ENCODE assay signal across 8 cellular contexts in genomic region chrX:103918584-103919335, GRCh38. TPM values are rescaled to one million over a fixed set of nuclear protein-coding genes. Genes with fewer than 3 reads are reported as not detected.
A peak's percentile ranks its signal among the peaks of the same experiment; 100 is the strongest.
DNase-seq lines count a peak whose midpoint lies in the region; ATAC-seq and TF ChIP-seq lines count a peak whose summit lies in the region.

No MANE protein-coding gene starts in this region.

- DNase-seq in BJ (ENCODE audit: low read depth) (no peak), NCI-H226 (peak; percentile 36), ecto neural progenitor cell (ENCODE audit: low spot score) (peak; percentile 91), lung microvascular endothelial cell (ENCODE audit: low read depth in 2 of 2) (peak; percentile 58 to 67)
- DNase-seq in activated CD4-positive, alpha-beta T cell treated with anti-CD3 and anti-CD28 coated beads, Interleukin-2, amount 50 U/mL, for 1 hour = peak; percentile 40
- peak; percentile 24 to 48 (median 35) for DNase-seq in stimulated activated CD4-positive, alpha-beta T cell treated with anti-CD3 and anti-CD28 coated beads, TNF-alpha, amount 100 ng/mL, for 48 hours (ENCODE audit: low read depth in 3 of 3)

- POLR2A ChIA-PET in BJ (lab: Charles Lee) = no interaction called here

- H3K27me3 ChIP-seq in BJ (ENCODE audit: control insufficient read depth, insufficient read depth, low read length) = no peaks in the 10 kb centered on the region

- H3K36me3 ChIP-seq in BJ (ENCODE audit: control insufficient read depth, insufficient read depth, low read length) = no peaks in the 10 kb centered on the region

- TF ChIP-seq CTCF in BJ (IDR thresholded peaks at IDR 0.05; ENCODE audit: insufficient read depth, low read depth, low read length) = no peak

- peak overlapping the region; percentile 58 for H3K4me3 ChIP-seq in BJ (ENCODE audit: low read depth, low read length)

- ATAC-seq in GM19023 (IDR thresholded peaks at IDR 0.05; ENCODE audit: unreplicated experiment) (peak; percentile 62), HG03135 (IDR thresholded peaks at IDR 0.05; ENCODE audit: unreplicated experiment) (peak; percentile 62)

- CTCF ChIA-PET in BJ (lab: Yijun Ruan, JAX) = interaction anchor here (0.8 to 1.9 kb wide), 8 partner anchors 10 to 255 kb away, joined by 3 to 4 read pairs (median 3); partner anchors contain the start of gene RAB9B

RNA-seq across cellular contexts. Expression of gene TMSB15B, which starts 43.7 kb away (rescaled TPM):
- polyA plus RNA-seq in BJ (2011; rRNA removed) = 4.7 and 6.6 TPM in 2 replicates
- polyA minus RNA-seq in BJ (2011; rRNA and poly(A)+ RNA removed) = 0.93 and 1.8 TPM in 2 replicates
- 3.1 and 3.6 TPM in 2 replicates for total RNA-seq in lung microvascular endothelial cell
